8 cellular contexts compared by ENCODE assay signal in genomic region chr5:179763215-179763945, GRCh38. TPM values are rescaled to one million over a fixed set of nuclear protein-coding genes. Genes with fewer than 3 reads are reported as not detected.
DNase-seq lines count a peak whose midpoint lies in the region; ATAC-seq and TF ChIP-seq lines count a peak whose summit lies in the region.

No MANE protein-coding gene starts in this region.

- no peak overlapping the region for H3K4me3 ChIP-seq in GM23338
- H3K4me3 ChIP-seq in epithelial cell of proximal tubule (ENCODE audit: low read depth, low read length), result no peak overlapping the region

- 0 out of 3 replicates have a peak overlapping the region, but pooled peaks have one; percentile 29 for H3K4me3 Mint-ChIP-seq in GM23338
- H3K4me3 Mint-ChIP-seq in naive B cell, result no peak overlapping the region
- H3K4me3 Mint-ChIP-seq in stimulated activated naive CD8-positive, alpha-beta T cell treated with anti-CD3 and anti-CD28 coated beads, Interleukin-15, amount 100 ng/mL, for 72 hours, result no peak overlapping the region

- DNase-seq in D341Med (ENCODE audit: low spot score) (peak; percentile 79), GM23338 (ENCODE audit: low spot score) (peak; percentile 87), NCI-H2196 (lab: John Stamatoyannopoulos, UW; ENCODE audit: unreplicated experiment) (peak; percentile 64), epithelial cell of proximal tubule (ENCODE audit: low read depth) (peak; percentile 49), naive B cell (peak; percentile 52), middle frontal gyrus (ENCODE audit: extremely low spot score, low spot score) (no peak)
- peak; percentile 39 to 52 for DNase-seq in activated CD4-positive, alpha-beta T cell treated with anti-CD3 and anti-CD28 coated beads, Interleukin-2, amount 50 U/mL, for 48 hours
- DNase-seq in stimulated activated naive CD8-positive, alpha-beta T cell treated with anti-CD3 and anti-CD28 coated beads, Interleukin-15, amount 100 ng/mL, for 72 hours, result peak; percentile 15 to 38

- peaks cover 23% of the 10 kb centered on the region; the same call in 1 of the 2 replicates for H3F3A ChIP-seq in GM23338 (replicated peaks; ENCODE audit: low read depth)

- peaks cover 46% of the 10 kb centered on the region for H4K20me1 ChIP-seq in GM23338 (replicated peaks; ENCODE audit: insufficient read depth)

- no peak overlapping the region; the same call in 1 of the 2 replicates for H3K4me2 ChIP-seq in GM23338

- peaks cover 13% of the 10 kb centered on the region for H3K36me3 ChIP-seq in GM23338 (ENCODE audit: insufficient read depth)

- ATAC-seq in GM23338, result peak; percentile 84
- ATAC-seq in naive B cell (ENCODE audit: low read depth in 2 of 2), result peak; percentile 52 to 55
- peak; percentile 74 for ATAC-seq in stimulated activated naive CD8-positive, alpha-beta T cell treated with anti-CD3 and anti-CD28 coated beads, Interleukin-15, amount 100 ng/mL, for 72 hours

- peak overlapping the region; percentile 71; the same call in 1 of the 2 replicates for H3K27ac Mint-ChIP-seq in GM23338
- no peak overlapping the region for H3K27ac Mint-ChIP-seq in naive B cell
- peak overlapping the region in 1 of 2 donors; percentile 84 for H3K27ac Mint-ChIP-seq in stimulated activated naive CD8-positive, alpha-beta T cell treated with anti-CD3 and anti-CD28 coated beads, Interleukin-15, amount 100 ng/mL, for 72 hours

- peaks cover 13% of the 10 kb centered on the region; the same call in 1 of the 2 replicates for H3K4me1 ChIP-seq in GM23338 (ENCODE audit: insufficient read depth)

- H3K36me3 Mint-ChIP-seq in GM23338 (ENCODE audit: low read depth), result peaks cover 29% of the 10 kb centered on the region
- H3K36me3 Mint-ChIP-seq in naive B cell, result peaks cover 0 to 5% of the 10 kb centered on the region in 2 donors

- H3K9me2 ChIP-seq in GM23338 (ENCODE audit: insufficient read depth), result no peaks in the 10 kb centered on the region

- no peak overlapping the region for H2AFZ ChIP-seq in GM23338

- peak; percentile 82 to 94 for TF ChIP-seq CTCF in GM23338 (conservative IDR thresholded peaks at IDR 0.05; ENCODE audit: low read depth in 2 of 2)
- peak; percentile 86 for TF ChIP-seq CTCF in epithelial cell of proximal tubule (conservative IDR thresholded peaks at IDR 0.05; ENCODE audit: low read depth, low read length)

- H3K9me3 Mint-ChIP-seq in GM23338 (no peaks in the 10 kb centered on the region; the same call in 2 of the 3 replicates), naive B cell (no peaks in the 10 kb centered on the region)
- no peaks in the 10 kb centered on the region for H3K9me3 Mint-ChIP-seq in stimulated activated naive CD8-positive, alpha-beta T cell treated with anti-CD3 and anti-CD28 coated beads, Interleukin-15, amount 100 ng/mL, for 72 hours

- H3K4me1 Mint-ChIP-seq in GM23338, result peaks cover 47% of the 10 kb centered on the region
- peaks cover 49 to 70% (median 50%) of the 10 kb centered on the region in 3 donors for H3K4me1 Mint-ChIP-seq in naive B cell
- H3K4me1 Mint-ChIP-seq in stimulated activated naive CD8-positive, alpha-beta T cell treated with anti-CD3 and anti-CD28 coated beads, Interleukin-15, amount 100 ng/mL, for 72 hours, result peaks cover 66% of the 10 kb centered on the region

- H3K27me3 Mint-ChIP-seq in GM23338 (ENCODE audit: insufficient read depth, low read depth, poor library complexity) (peaks cover 2% of the 10 kb centered on the region), naive B cell (no peaks in the 10 kb centered on the region)
- no peaks in the 10 kb centered on the region for H3K27me3 Mint-ChIP-seq in stimulated activated naive CD8-positive, alpha-beta T cell treated with anti-CD3 and anti-CD28 coated beads, Interleukin-15, amount 100 ng/mL, for 72 hours

- no peaks in the 10 kb centered on the region for H3K27me3 ChIP-seq in GM23338 (ENCODE audit: insufficient read depth)

- H3K79me2 ChIP-seq in GM23338 (replicated peaks; ENCODE audit: insufficient read depth), result peaks cover 77% of the 10 kb centered on the region

- H3K27ac ChIP-seq in GM23338 (ENCODE audit: low read depth), result no peak overlapping the region

TF ChIP-seq in GM23338, 12 proteins besides CTCF, POLR2A, EP300 and RAD21 (continues in another document):
- no peak for TF ChIP-seq STAT1 (IDR thresholded peaks at IDR 0.05; ENCODE audit: unreplicated experiment)
- no peak for TF ChIP-seq NANOG (IDR thresholded peaks at IDR 0.05; ENCODE audit: borderline replicate concordance)
- TF ChIP-seq EZH2 (IDR thresholded peaks at IDR 0.05; ENCODE audit: low read depth, unreplicated experiment), result no peak
- TF ChIP-seq ZNF114 (CRISPR knock-in tag; IDR thresholded peaks at IDR 0.05), result no peak
- TF ChIP-seq ZNF462 (CRISPR knock-in tag; IDR thresholded peaks at IDR 0.05), result no peak

RNA-seq across cellular contexts. Expression of gene LTC4S, which starts 30.4 kb away (rescaled TPM):
- total RNA-seq in GM23338 (2014; rRNA removed; shearing (Covaris generic)), result 1.2 and 10.1 TPM in 2 replicates
- polyA plus RNA-seq in GM23338 (2016; fragmentation: Nextera tagmentation; extraction: Ambion mirVana) (4.0 and 5.8 TPM in 2 replicates), naive B cell (ENCODE audit: low read depth in 6 of 6) (under 1 TPM in 3 of 6 donors, not detected in 3; 0.49 to 0.82 (median 0.63) TPM)
- total RNA-seq in epithelial cell of proximal tubule, result 0.94 and 9.1 TPM in 2 replicates

RNA-seq across cellular contexts. Expression of gene MAML1, which starts 30.8 kb away (rescaled TPM):
- total RNA-seq in GM23338 (2014; rRNA removed; shearing (Covaris generic)), result 43.8 and 43.9 TPM in 2 replicates
- 9.6 and 9.8 TPM in 2 replicates for polyA plus RNA-seq in GM23338 (2016; fragmentation: Nextera tagmentation; extraction: Ambion mirVana)
- total RNA-seq in epithelial cell of proximal tubule, result 11.8 and 24.3 TPM in 2 replicates
- 1 to 10 TPM; 2.0 to 9.5 (median 3.4) TPM for polyA plus RNA-seq in naive B cell (ENCODE audit: low read depth in 6 of 6)

RNA-seq across cellular contexts. Expression of gene MGAT4B, which starts 43.3 kb away (rescaled TPM):
- total RNA-seq in GM23338 (2014; rRNA removed; shearing (Covaris generic)), result 101 and 102 TPM in 2 replicates
- 32.3 and 37.7 TPM in 2 replicates for polyA plus RNA-seq in GM23338 (2016; fragmentation: Nextera tagmentation; extraction: Ambion mirVana)
- 232 and 278 TPM in 2 replicates for total RNA-seq in epithelial cell of proximal tubule
- polyA plus RNA-seq in naive B cell (ENCODE audit: low read depth in 6 of 6), result 10 to 100 TPM in 3 of 6 donors, 1 to 10 TPM in 3; 6.2 to 17.3 (median 9.5) TPM

RNA-seq across cellular contexts. Expression of gene SQSTM1, which starts 57.3 kb away (rescaled TPM):
- 83.6 and 92.6 TPM in 2 replicates for total RNA-seq in GM23338 (2014; rRNA removed; shearing (Covaris generic))
- polyA plus RNA-seq in GM23338 (2016; fragmentation: Nextera tagmentation; extraction: Ambion mirVana) (52.5 and 58.0 TPM in 2 replicates), naive B cell (ENCODE audit: low read depth in 6 of 6) (100 to 1,000 TPM; 177 to 246 (median 194) TPM)
- total RNA-seq in epithelial cell of proximal tubule, result 233 and 275 TPM in 2 replicates
